In genomic region chr7:118590107-118590506, GRCh38 we compare ENCODE assay signal across 9 cellular contexts.
DNase-seq lines count a peak whose midpoint lies in the region; ATAC-seq, FAIRE-seq and TF ChIP-seq lines count a peak whose summit lies in the region.
"Had no signal": no experiment of that assay in that cellular context is flagged by ENCODE, and none has a peak within 500 bp of the region (broad histone marks: within the 10 kb centered on the region; RNA-seq: fewer than 3 reads in every experiment).

No MANE protein-coding gene starts in this region.

- no peak overlapping the region for H3K4me3 Mint-ChIP-seq in stimulated activated memory B cell treated with anti-CD40 and anti-IgM and Interleukin-4, amounts not matched to agents 10 μg/mL and 1 μg/mL and 100 μg/mL, for 72 hours

- H3K79me2 ChIP-seq in osteoblast (ENCODE audit: insufficient read depth, low read length) = no peaks in the 10 kb centered on the region

- no peak overlapping the region for H3K4me2 ChIP-seq in osteoblast (ENCODE audit: insufficient read depth, low read length)

- no peaks in the 10 kb centered on the region for H3K4me1 Mint-ChIP-seq in stimulated activated memory B cell treated with anti-CD40 and anti-IgM and Interleukin-4, amounts not matched to agents 10 μg/mL and 1 μg/mL and 100 μg/mL, for 72 hours

- WGBS in iPS DF 6.9 (ENCODE audit: insufficient coverage, insufficient read length) = no CpG with 5 or more reads among the region's 2 CpGs

- peaks cover 17% of the 10 kb centered on the region for H3K9me3 Mint-ChIP-seq in stimulated activated memory B cell treated with anti-CD40 and anti-IgM and Interleukin-4, amounts not matched to agents 10 μg/mL and 1 μg/mL and 100 μg/mL, for 72 hours

- H3K4me1 ChIP-seq in iPS DF 6.9 (ENCODE audit: control insufficient read depth, insufficient read depth, low read length) = no peaks in the 10 kb centered on the region
- H3K4me1 ChIP-seq in kidney (ENCODE audit: control insufficient read depth in 1 of 2, insufficient read depth in 1 of 2, low read depth in 1 of 2, low read length in 2 of 2) = no peaks in the 10 kb centered on the region
- no peaks in the 10 kb centered on the region for H3K4me1 ChIP-seq in osteoblast (ENCODE audit: insufficient read depth, low read length)

- H2AFZ ChIP-seq in osteoblast (ENCODE audit: low read length) = no peak overlapping the region

- H3K27me3 ChIP-seq in iPS DF 6.9 (ENCODE audit: control insufficient read depth, insufficient read depth, low read length) (no peaks in the 10 kb centered on the region), osteoblast (ENCODE audit: insufficient read depth, low read length) (no peaks in the 10 kb centered on the region)
- H3K27me3 ChIP-seq: cardiac muscle cell had no signal

- H3K27ac ChIP-seq in iPS DF 6.9 (ENCODE audit: low read length) (no peak overlapping the region), kidney (ENCODE audit: low read depth in 2 of 2, low read length in 2 of 2) (no peak overlapping the region), osteoblast (ENCODE audit: low read depth, low read length) (no peak overlapping the region)
- H3K27ac ChIP-seq: cardiac muscle cell had no signal

- H3K9me3 ChIP-seq in iPS DF 6.9 (ENCODE audit: control insufficient read depth, insufficient read depth, low read length) (peaks cover 1% of the 10 kb centered on the region), kidney (ENCODE audit: control insufficient read depth in 1 of 2, low read length in 2 of 2) (no peaks in the 10 kb centered on the region), osteoblast (ENCODE audit: low read depth, low read length) (no peaks in the 10 kb centered on the region)

- intact Hi-C loops in kidney (cut with DNase I) = no loop called here

- ATAC-seq in GM18511 (IDR thresholded peaks at IDR 0.05; ENCODE audit: unreplicated experiment) (peak; percentile 92), HG02571 (IDR thresholded peaks at IDR 0.05; ENCODE audit: unreplicated experiment) (peak; percentile 72)
- no peak for ATAC-seq in stimulated activated memory B cell treated with anti-CD40 and anti-IgM and Interleukin-4, amounts not matched to agents 10 μg/mL and 1 μg/mL and 100 μg/mL, for 72 hours

- TF ChIP-seq CTCF in kidney (IDR thresholded peaks at IDR 0.05; ENCODE audit: borderline replicate concordance, extremely low read depth, insufficient read depth) (no peak), osteoblast (IDR thresholded peaks at IDR 0.05; ENCODE audit: extremely low read depth, low read depth, low read length) (no peak)

- H3K36me3 Mint-ChIP-seq in stimulated activated memory B cell treated with anti-CD40 and anti-IgM and Interleukin-4, amounts not matched to agents 10 μg/mL and 1 μg/mL and 100 μg/mL, for 72 hours = no peaks in the 10 kb centered on the region

- no peak overlapping the region for H3K9ac ChIP-seq in kidney (ENCODE audit: low read length in 2 of 2)

- DNase-seq in NCI-H748 (lab: John Stamatoyannopoulos, UW; ENCODE audit: unreplicated experiment) = peak; percentile 42
- DNase-seq in iPS DF 6.9 (ENCODE audit: low read depth, low spot score) = peak; percentile 45
- DNase-seq in kidney = no peak
- DNase-seq in osteoblast (ENCODE audit: insufficient read length, low spot score, missing footprints) = no peak
- DNase-seq: NCI-H187 had no signal

- H3K36me3 ChIP-seq in iPS DF 6.9 (ENCODE audit: control insufficient read depth, insufficient read depth, low read length) (no peaks in the 10 kb centered on the region), kidney (ENCODE audit: control insufficient read depth in 1 of 2, insufficient read depth in 2 of 2, low read length in 2 of 2) (no peaks in the 10 kb centered on the region), osteoblast (ENCODE audit: insufficient read depth, low read length) (no peaks in the 10 kb centered on the region)
- H3K36me3 ChIP-seq: cardiac muscle cell had no signal

- H3K27me3 Mint-ChIP-seq in stimulated activated memory B cell treated with anti-CD40 and anti-IgM and Interleukin-4, amounts not matched to agents 10 μg/mL and 1 μg/mL and 100 μg/mL, for 72 hours = no peaks in the 10 kb centered on the region

- no peak overlapping the region for H3K4me3 ChIP-seq in iPS DF 6.9 (ENCODE audit: low read length)
- no peak overlapping the region for H3K4me3 ChIP-seq in kidney (ENCODE audit: low read length in 2 of 2)
- no peak overlapping the region for H3K4me3 ChIP-seq in osteoblast (ENCODE audit: insufficient read depth, low read length)
- H3K4me3 ChIP-seq: cardiac muscle cell had no signal

- no peak overlapping the region for H3K27ac Mint-ChIP-seq in stimulated activated memory B cell treated with anti-CD40 and anti-IgM and Interleukin-4, amounts not matched to agents 10 μg/mL and 1 μg/mL and 100 μg/mL, for 72 hours

- no peak for FAIRE-seq in kidney (lab: Jason Lieb, UNC)

- no peaks in the 10 kb centered on the region for H4K20me1 ChIP-seq in osteoblast (ENCODE audit: insufficient read depth, low read length)

Comparison
In these comparisons a context has a peak if more than half of its experiments do, and no peak if none do; other contexts are left out.
1. DNase-seq: peak in NCI-H748 (single experiment) and iPS DF 6.9 (single experiment); none in kidney (single experiment) and osteoblast (single experiment).